Comparison of ENCODE assay signal across 11 cellular contexts in the genomic region with DNA sequence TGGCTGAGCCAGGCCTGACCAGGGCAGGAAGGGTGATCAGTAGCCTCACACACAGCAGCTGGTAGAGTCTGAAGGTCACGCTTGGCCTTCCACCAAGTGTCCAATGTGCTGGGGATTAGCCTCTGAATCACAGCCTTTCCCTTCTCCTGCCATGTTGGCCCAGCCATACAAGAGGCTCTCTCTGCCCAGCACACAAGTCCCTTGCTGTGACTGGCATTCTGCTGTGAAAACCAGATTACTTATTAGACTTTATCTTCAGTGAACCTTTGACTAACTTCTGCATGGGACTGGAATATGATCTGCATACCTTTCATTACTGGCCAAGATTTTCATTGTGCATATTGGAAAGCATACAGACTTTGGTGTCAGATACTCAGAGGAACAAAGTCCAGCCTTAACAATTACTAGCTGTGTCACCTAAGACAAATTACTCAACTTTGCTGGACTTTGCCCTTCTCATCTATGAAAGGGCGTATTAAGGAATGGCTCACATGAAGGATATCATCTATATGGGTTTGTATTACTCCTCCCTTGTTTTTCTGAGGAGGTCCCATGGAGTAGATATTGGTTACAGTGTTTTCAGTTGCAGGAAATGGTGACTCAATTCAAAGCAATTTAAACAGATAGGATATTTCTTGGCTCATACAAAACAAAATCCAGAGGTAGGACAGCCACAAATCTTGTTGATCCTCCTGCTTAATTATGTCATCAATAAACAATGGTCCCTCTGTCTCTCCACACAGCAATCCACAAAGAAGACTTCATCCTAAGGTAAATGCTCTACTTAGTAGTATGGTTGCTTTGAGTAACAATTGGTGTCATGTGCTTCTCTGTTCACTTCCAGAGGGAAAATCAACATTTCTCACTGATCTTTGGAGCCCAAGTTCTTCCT.
DNase-seq lines count a peak whose midpoint lies in the region; ATAC-seq, FAIRE-seq and TF ChIP-seq lines count a peak whose summit lies in the region.
"Had no signal": no experiment of that assay in that cellular context is flagged by ENCODE, and none has a peak within 500 bp of the region (broad histone marks: within the 10 kb centered on the region; RNA-seq: fewer than 3 reads in every experiment).

No MANE protein-coding gene starts in this region.

- H2AFZ ChIP-seq in SK-N-SH (ENCODE audit: low read depth), result no peak overlapping the region

- H3K4me1 ChIP-seq in SK-N-SH (ENCODE audit: control insufficient read depth in 1 of 2, insufficient read depth in 2 of 2, low read depth in 1 of 2, low read length in 1 of 2) (peaks cover 0 to 12% of the 10 kb centered on the region in 2 experiments; a peak in 3 of 4 replicates), foreskin keratinocyte (peaks cover 13% of the 10 kb centered on the region), gastrocnemius medialis (peaks cover 18 to 30% of the 10 kb centered on the region in 2 donors)

- TF ChIP-seq CTCF in SK-N-SH (IDR thresholded peaks at IDR 0.05) (no peak), foreskin keratinocyte (conservative IDR thresholded peaks at IDR 0.05) (no peak), gastrocnemius medialis (IDR thresholded peaks at IDR 0.05 in 4 of 5, conservative IDR thresholded peaks at IDR 0.05 in 1 of 5) (no peak)

- no peak for TF ChIP-seq POLR2A in H54 (IDR thresholded peaks at IDR 0.05; ENCODE audit: low read depth, low read length)
- no peak for TF ChIP-seq POLR2A in gastrocnemius medialis (IDR thresholded peaks at IDR 0.05)

- no peaks in the 10 kb centered on the region for H3K27me3 ChIP-seq in SK-N-SH (ENCODE audit: insufficient read depth)
- no peaks in the 10 kb centered on the region for H3K27me3 ChIP-seq in foreskin keratinocyte
- H3K27me3 ChIP-seq in gastrocnemius medialis, result no peaks in the 10 kb centered on the region

- intact Hi-C loops in gastrocnemius medialis (cut with DNase I; ENCODE audit: low total_unique reads), result loop anchor here (10.0 kb wide), 1 partner anchor 147 kb away; no protein-coding TSS in a partner anchor

- FAIRE-seq in H54 (lab: Jason Lieb, UNC), result peak; percentile 71

- H3K9me3 ChIP-seq in SK-N-SH (no peaks in the 10 kb centered on the region), gastrocnemius medialis (no peaks in the 10 kb centered on the region)

- H3K4me3 ChIP-seq in SK-N-SH (ENCODE audit: low read depth in 2 of 2, low read length in 1 of 2) (no peak overlapping the region), gastrocnemius medialis (no peak overlapping the region)

- no peaks in the 10 kb centered on the region for H3K79me2 ChIP-seq in SK-N-SH (ENCODE audit: insufficient read depth)

- TF ChIP-seq RAD21 in SK-N-SH (IDR thresholded peaks at IDR 0.05; ENCODE audit: low read length), result no peak

- CTCF ChIA-PET in SK-N-SH (lab: Yijun Ruan, JAX), result no interaction called here

- H3K27ac ChIP-seq in SK-N-SH (ENCODE audit: low read depth in 2 of 2, low read length in 1 of 2) (peak overlapping the region in 1 of 2 experiments; percentile 75; a peak in 2 of 4 replicates), foreskin keratinocyte (no peak overlapping the region), gastrocnemius medialis (peak overlapping the region; percentile 54 to 66 (median 58))

- H3K36me3 ChIP-seq in SK-N-SH (replicated peaks in 1 of 2; ENCODE audit: control insufficient read depth in 1 of 2, insufficient read depth in 2 of 2, low read length in 1 of 2) (no peaks in the 10 kb centered on the region), gastrocnemius medialis (no peaks in the 10 kb centered on the region)

- H3F3A ChIP-seq in SK-N-SH (replicated peaks; ENCODE audit: insufficient read depth), result peaks cover 17% of the 10 kb centered on the region

- in situ Hi-C loops in gastrocnemius medialis (cut with MboI; ENCODE audit: low sequenced_read_pairs in 4 of 4), result no loop called here

- peak in 1 of 2 experiments; percentile 63; a peak in 1 of 4 replicates for TF ChIP-seq EP300 in SK-N-SH (IDR thresholded peaks at IDR 0.05; ENCODE audit: borderline replicate concordance in 1 of 2, low read depth in 1 of 2, low read length in 1 of 2)

- ATAC-seq in foreskin keratinocyte (peak; percentile 47), gastrocnemius medialis (peak; percentile 79 to 84), HG03097 (IDR thresholded peaks at IDR 0.05; ENCODE audit: low FRiP score, unreplicated experiment) (no peak)

- no peaks in the 10 kb centered on the region for H4K20me1 ChIP-seq in SK-N-SH (ENCODE audit: insufficient read depth)

- 48% methylated on average over 2 of the region's 2 CpGs for WGBS in SK-N-SH (ENCODE audit: low lambda C conversion rate)

- peak overlapping the region; percentile 23 for H3K4me2 ChIP-seq in SK-N-SH

- no peak overlapping the region for H3K9ac ChIP-seq in SK-N-SH

- peak; percentile 37 for DNase-seq in H54 (ENCODE audit: insufficient read length, low spot score)
- DNase-seq in SK-N-SH, result no peak
- peak; percentile 54 to 57 for DNase-seq in foreskin keratinocyte
- peak; percentile 54 to 73 for DNase-seq in gastrocnemius medialis
- no peak for DNase-seq in NCI-H2227 (lab: John Stamatoyannopoulos, UW; ENCODE audit: unreplicated experiment)
- DNase-seq in T-helper 2 cell, result no peak
- no peak for DNase-seq in activated CD8-positive, alpha-beta memory T cell treated with anti-CD3 and anti-CD28 coated beads, Interleukin-2, amount 50 U/mL, for 48 hours
- DNase-seq: GF-D8, naive B cell, SW 1271 had no signal

- POLR2A ChIA-PET in SK-N-SH (lab: Yijun Ruan, JAX), result no interaction called here

- H3K9me2 ChIP-seq in SK-N-SH, result no peaks in the 10 kb centered on the region

TF ChIP-seq in SK-N-SH, 30 proteins besides CTCF, POLR2A, EP300 and RAD21 (continues in another document):
- no peak for TF ChIP-seq TAF1 (IDR thresholded peaks at IDR 0.05; ENCODE audit: borderline replicate concordance, low read depth, low read length)
- TF ChIP-seq RXRA (IDR thresholded peaks at IDR 0.05; ENCODE audit: borderline replicate concordance, low read depth), result peak; percentile 47; the same call in 1 of the 2 replicates
- TF ChIP-seq, protein P1, sequence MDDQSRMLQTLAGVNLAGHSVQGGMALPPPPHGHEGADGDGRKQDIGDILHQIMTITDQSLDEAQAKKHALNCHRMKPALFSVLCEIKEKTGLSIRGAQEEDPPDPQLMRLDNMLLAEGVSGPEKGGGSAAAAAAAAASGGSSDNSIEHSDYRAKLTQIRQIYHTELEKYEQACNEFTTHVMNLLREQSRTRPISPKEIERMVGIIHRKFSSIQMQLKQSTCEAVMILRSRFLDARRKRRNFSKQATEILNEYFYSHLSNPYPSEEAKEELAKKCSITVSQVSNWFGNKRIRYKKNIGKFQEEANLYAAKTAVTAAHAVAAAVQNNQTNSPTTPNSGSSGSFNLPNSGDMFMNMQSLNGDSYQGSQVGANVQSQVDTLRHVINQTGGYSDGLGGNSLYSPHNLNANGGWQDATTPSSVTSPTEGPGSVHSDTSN (IDR thresholded peaks at IDR 0.05), result peak; percentile 33
- no peak for TF ChIP-seq FOXJ3 (CRISPR knock-in tag; IDR thresholded peaks at IDR 0.05)
- peak; percentile 84 for TF ChIP-seq TEAD4 (IDR thresholded peaks at IDR 0.05; ENCODE audit: borderline replicate concordance, insufficient read depth)
- peak; percentile 40; the same call in 1 of the 2 replicates for TF ChIP-seq FOXM1 (IDR thresholded peaks at IDR 0.05; ENCODE audit: low read depth)
- TF ChIP-seq SIN3A (IDR thresholded peaks at IDR 0.05; ENCODE audit: borderline replicate concordance, low read depth, low read length), result no peak
- TF ChIP-seq YY1 (IDR thresholded peaks at IDR 0.05; ENCODE audit: low read depth), result no peak
- peak; percentile 69; the same call in 1 of the 2 replicates for TF ChIP-seq FOSL2 (IDR thresholded peaks at IDR 0.05; ENCODE audit: borderline replicate concordance, low read depth)
- TF ChIP-seq, protein P2, sequence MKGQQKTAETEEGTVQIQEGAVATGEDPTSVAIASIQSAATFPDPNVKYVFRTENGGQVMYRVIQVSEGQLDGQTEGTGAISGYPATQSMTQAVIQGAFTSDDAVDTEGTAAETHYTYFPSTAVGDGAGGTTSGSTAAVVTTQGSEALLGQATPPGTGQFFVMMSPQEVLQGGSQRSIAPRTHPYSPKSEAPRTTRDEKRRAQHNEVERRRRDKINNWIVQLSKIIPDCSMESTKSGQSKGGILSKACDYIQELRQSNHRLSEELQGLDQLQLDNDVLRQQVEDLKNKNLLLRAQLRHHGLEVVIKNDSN (IDR thresholded peaks at IDR 0.05; ENCODE audit: borderline replicate concordance, low read depth), result no peak
- TF ChIP-seq CHD2 (IDR thresholded peaks at IDR 0.05; ENCODE audit: low read length, partially characterized antibody), result no peak
- TF ChIP-seq MXI1 (IDR thresholded peaks at IDR 0.05; ENCODE audit: low read depth, low read length), result no peak
- TF ChIP-seq, protein P3, sequence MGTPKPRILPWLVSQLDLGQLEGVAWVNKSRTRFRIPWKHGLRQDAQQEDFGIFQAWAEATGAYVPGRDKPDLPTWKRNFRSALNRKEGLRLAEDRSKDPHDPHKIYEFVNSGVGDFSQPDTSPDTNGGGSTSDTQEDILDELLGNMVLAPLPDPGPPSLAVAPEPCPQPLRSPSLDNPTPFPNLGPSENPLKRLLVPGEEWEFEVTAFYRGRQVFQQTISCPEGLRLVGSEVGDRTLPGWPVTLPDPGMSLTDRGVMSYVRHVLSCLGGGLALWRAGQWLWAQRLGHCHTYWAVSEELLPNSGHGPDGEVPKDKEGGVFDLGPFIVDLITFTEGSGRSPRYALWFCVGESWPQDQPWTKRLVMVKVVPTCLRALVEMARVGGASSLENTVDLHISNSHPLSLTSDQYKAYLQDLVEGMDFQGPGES (IDR thresholded peaks at IDR 0.05; ENCODE audit: low read depth, low read length), result no peak
- TF ChIP-seq MEF2A (IDR thresholded peaks at IDR 0.05; ENCODE audit: borderline replicate concordance, low read depth), result no peak
- TF ChIP-seq RCOR1 (IDR thresholded peaks at IDR 0.05; ENCODE audit: low read length), result no peak
- peak; percentile 68 for TF ChIP-seq NFIC (IDR thresholded peaks at IDR 0.05; ENCODE audit: borderline replicate concordance)
- TF ChIP-seq JUND (IDR thresholded peaks at IDR 0.05), result peak; percentile 77

Comparison
In these comparisons a context has a peak if more than half of its experiments do, and no peak if none do; other contexts are left out.
1. DNase-seq: peak in H54 (single experiment), foreskin keratinocyte (2 of 2) and gastrocnemius medialis (2 of 2); none in SK-N-SH (single experiment), NCI-H2227 (single experiment), T-helper 2 cell (0 of 5) and activated CD8-positive, alpha-beta memory T cell treated with anti-CD3 and anti-CD28 coated beads, Interleukin-2, amount 50 U/mL, for 48 hours (single experiment).